27 cellular contexts compared by ENCODE assay signal in the genomic region with DNA sequence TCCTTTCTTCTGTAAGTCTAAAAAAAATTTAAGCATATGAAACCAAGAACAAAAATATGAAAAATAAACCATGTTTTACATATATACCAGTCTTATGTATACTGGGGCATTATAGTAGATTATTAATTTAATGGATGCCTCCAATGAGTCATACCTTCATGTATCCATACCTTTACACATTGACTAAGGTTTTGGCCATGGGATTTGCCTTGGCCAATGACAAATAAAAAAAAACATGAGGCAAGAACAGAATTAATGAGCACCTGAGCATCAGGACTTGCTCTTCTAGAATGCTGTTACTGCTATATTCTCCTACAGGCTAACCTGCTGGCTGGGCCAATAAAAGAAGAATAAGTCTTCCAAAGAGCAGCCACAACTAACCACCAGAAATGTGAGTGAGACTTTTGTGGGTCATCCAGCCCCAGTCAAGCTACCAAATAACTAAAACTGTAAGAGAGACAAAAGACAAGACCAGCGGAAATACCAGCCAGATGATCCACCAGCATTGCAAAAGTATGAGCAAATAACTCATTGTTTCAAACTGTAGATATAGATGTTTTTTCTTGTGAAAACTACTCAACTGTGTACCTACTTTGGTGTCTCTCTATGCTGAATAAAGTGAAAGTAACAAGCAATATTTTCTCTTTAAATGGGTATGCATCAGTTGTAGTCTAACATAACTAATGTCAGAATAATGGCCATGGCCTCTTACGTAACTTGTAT.
A peak's percentile ranks its signal among the peaks of the same experiment; 100 is the strongest.
DNase-seq lines count a peak whose midpoint lies in the region; ATAC-seq and TF ChIP-seq lines count a peak whose summit lies in the region.
"Had no signal": no experiment of that assay in that cellular context is flagged by ENCODE, and none has a peak within 500 bp of the region (broad histone marks: within the 10 kb centered on the region; RNA-seq: fewer than 3 reads in every experiment).

No MANE protein-coding gene starts in this region.

- no TSS peak for BruUV-seq in PC-3 (replicated peaks; lab: Mats Ljungman, UMichigan)
- no TSS peak for BruUV-seq in mammary epithelial cell (replicated peaks; lab: Mats Ljungman, UMichigan)

- POLR2A ChIA-PET in PC-3 (lab: Charles Lee; ENCODE audit: unreplicated experiment): no interaction called here

- H3K9ac ChIP-seq in PC-3 (ENCODE audit: low read length): no peak overlapping the region
- no peak overlapping the region for H3K9ac ChIP-seq in mammary epithelial cell (ENCODE audit: insufficient read depth, low read length)

- WGBS in mammary epithelial cell (ENCODE audit: low coverage, missing lambda C conversion rate): 100% methylated on average over 2 of the region's 2 CpGs

- H3K4me2 ChIP-seq in PC-3 (ENCODE audit: low read length) (peak overlapping the region; percentile 57), mammary epithelial cell (ENCODE audit: insufficient read depth, low read depth, low read length) (no peak overlapping the region), osteoblast (ENCODE audit: insufficient read depth, low read length) (no peak overlapping the region)
- H3K4me2 ChIP-seq: hepatocyte had no signal

- no peaks in the 10 kb centered on the region for H3F3A ChIP-seq in PC-3 (ENCODE audit: low read length, unreplicated experiment)

- CTCF ChIA-PET in PC-3 (lab: Charles Lee) (no interaction called here), mammary epithelial cell (lab: Charles Lee; ENCODE audit: low non-redundant PET) (no interaction called here)

- H3K27ac ChIP-seq in PC-3 (ENCODE audit: low read length) (no peak overlapping the region), mammary epithelial cell (ENCODE audit: insufficient read depth, low read depth, low read length) (no peak overlapping the region), osteoblast (ENCODE audit: low read depth, low read length) (no peak overlapping the region)
- H3K27ac ChIP-seq: hepatocyte, right lobe of liver, upper lobe of left lung had no signal

- H2AFZ ChIP-seq in PC-3 (ENCODE audit: low read length): no peak overlapping the region
- H2AFZ ChIP-seq in mammary epithelial cell (ENCODE audit: low read depth, low read length): no peak overlapping the region
- H2AFZ ChIP-seq in osteoblast (ENCODE audit: low read length): no peak overlapping the region
- H2AFZ ChIP-seq: hepatocyte had no signal

- dilution Hi-C loops in mammary epithelial cell (cut with HindIII; ENCODE audit: low sequenced_read_pairs): no loop called here

- no peaks in the 10 kb centered on the region for H3K9me2 ChIP-seq in PC-3 (replicated peaks; ENCODE audit: low read length)

- H4K20me1 ChIP-seq in PC-3 (ENCODE audit: low read length) (no peaks in the 10 kb centered on the region), mammary epithelial cell (ENCODE audit: insufficient read depth, low read length) (no peaks in the 10 kb centered on the region), osteoblast (ENCODE audit: insufficient read depth, low read length) (no peaks in the 10 kb centered on the region)

- ATAC-seq in PC-3 (no peak), GM21619 (IDR thresholded peaks at IDR 0.05; ENCODE audit: unreplicated experiment) (no peak)
- ATAC-seq: K562; left colon; right lobe of liver; stimulated activated effector memory CD8-positive, alpha-beta T cell treated with anti-CD3 and anti-CD28 coated beads, Interleukin-12 subunit alpha, Interleukin-12 subunit beta, amount 100 ng/mL, for 72 hours had no signal

- H3K27me3 ChIP-seq in PC-3 (ENCODE audit: low read length) (peaks cover 10% of the 10 kb centered on the region; the same call in 1 of the 2 replicates), mammary epithelial cell (ENCODE audit: insufficient read depth, low read length) (no peaks in the 10 kb centered on the region), osteoblast (ENCODE audit: insufficient read depth, low read length) (no peaks in the 10 kb centered on the region)
- H3K27me3 ChIP-seq: hepatocyte, right lobe of liver, upper lobe of left lung had no signal

- H3K4me1 ChIP-seq in PC-3 (ENCODE audit: insufficient read depth, low read length) (no peaks in the 10 kb centered on the region), mammary epithelial cell (ENCODE audit: insufficient read depth, low read length) (no peaks in the 10 kb centered on the region), osteoblast (ENCODE audit: insufficient read depth, low read length) (no peaks in the 10 kb centered on the region)
- H3K4me1 ChIP-seq: right lobe of liver, upper lobe of left lung had no signal

- H3K79me2 ChIP-seq in PC-3 (ENCODE audit: low read length) (no peaks in the 10 kb centered on the region), mammary epithelial cell (ENCODE audit: insufficient read depth, low read length) (no peaks in the 10 kb centered on the region), osteoblast (ENCODE audit: insufficient read depth, low read length) (no peaks in the 10 kb centered on the region)
- H3K79me2 ChIP-seq: hepatocyte had no signal

- in situ Hi-C loops in mammary epithelial cell (cut with MboI; ENCODE audit: low sequenced_read_pairs in 2 of 2): no loop called here

- H3K9me3 ChIP-seq in PC-3 (ENCODE audit: low read length) (no peaks in the 10 kb centered on the region), mammary epithelial cell (replicated peaks; ENCODE audit: insufficient read depth, low read length) (no peaks in the 10 kb centered on the region), osteoblast (ENCODE audit: low read depth, low read length) (peaks cover under 1% of the 10 kb centered on the region)
- H3K9me3 ChIP-seq: right lobe of liver, upper lobe of left lung had no signal

- TF ChIP-seq CTCF in PC-3 (conservative IDR thresholded peaks at IDR 0.05; ENCODE audit: low read depth, low read length) (no peak), mammary epithelial cell (conservative IDR thresholded peaks at IDR 0.05 in 1 of 2, IDR thresholded peaks at IDR 0.05 in 1 of 2; ENCODE audit: extremely low read depth in 1 of 2, insufficient read depth in 1 of 2, low read depth in 1 of 2, low read length in 2 of 2) (no peak), osteoblast (IDR thresholded peaks at IDR 0.05; ENCODE audit: extremely low read depth, low read depth, low read length) (no peak)

- intact Hi-C loops in PC-3 (cut with micrococcal nuclease): no loop called here
- intact Hi-C loops in mammary epithelial cell (cut with micrococcal nuclease): no loop called here

- H3K4me3 ChIP-seq in PC-3 (ENCODE audit: low read length) (no peak overlapping the region), mammary epithelial cell (replicated peaks in 1 of 3; ENCODE audit: insufficient read depth in 1 of 3, low read depth in 2 of 3, low read length in 3 of 3) (no peak overlapping the region), osteoblast (ENCODE audit: insufficient read depth, low read length) (no peak overlapping the region)
- H3K4me3 ChIP-seq: hepatocyte, K562, right lobe of liver, upper lobe of left lung had no signal

- DNase-seq in EL (peak; percentile 70), PC-3 (peak; percentile 44), mammary epithelial cell (peak; percentile 5), myocyte (ENCODE audit: low read depth) (peak; percentile 5), osteoblast (ENCODE audit: insufficient read length, low spot score, missing footprints) (no peak)
- no peak for DNase-seq in activated naive CD4-positive, alpha-beta T cell (lab: John Stamatoyannopoulos, UW)
- no peak for DNase-seq in effector CD8-positive, alpha-beta T cell (lab: John Stamatoyannopoulos, UW)
- DNase-seq: activated effector memory CD4-positive, alpha-beta T cell treated with anti-CD3 and anti-CD28 coated beads, Interleukin-2, amount 50 U/mL, for 16 hours; activated T-cell treated with anti-CD3 and anti-CD28 coated beads for 4 hours; DMS79; effector CD4-positive, alpha-beta T cell; erythroblast; foreskin melanocyte; left colon; MM.1S; NCI-H1417; NCI-H2029 treated with DMSO at 0.1 percent for 48 hours; NCI-H2227 treated with DMSO at 0.1 percent for 48 hours; posterior cingulate gyrus; right lobe of liver; stimulated activated CD4-positive, alpha-beta T cell treated with anti-CD3 and anti-CD28 coated beads, Interleukin-4, amount 100 ng/mL, for 24 hours; substantia nigra; upper lobe of left lung had no signal

- H3K36me3 ChIP-seq in PC-3 (ENCODE audit: low read depth, low read length) (no peaks in the 10 kb centered on the region), mammary epithelial cell (ENCODE audit: insufficient read depth, low read length) (no peaks in the 10 kb centered on the region), osteoblast (ENCODE audit: insufficient read depth, low read length) (no peaks in the 10 kb centered on the region)
- H3K36me3 ChIP-seq: right lobe of liver, upper lobe of left lung had no signal

Comparison
In these comparisons a context has a peak if more than half of its experiments do, and no peak if none do; other contexts are left out.
1. DNase-seq: peak in EL (single experiment), PC-3 (single experiment), mammary epithelial cell (single experiment) and myocyte (single experiment); none in osteoblast (single experiment), activated naive CD4-positive, alpha-beta T cell (0 of 4) and effector CD8-positive, alpha-beta T cell (single experiment).